Comparison of ENCODE assay signal across 21 cellular contexts in the genomic region with DNA sequence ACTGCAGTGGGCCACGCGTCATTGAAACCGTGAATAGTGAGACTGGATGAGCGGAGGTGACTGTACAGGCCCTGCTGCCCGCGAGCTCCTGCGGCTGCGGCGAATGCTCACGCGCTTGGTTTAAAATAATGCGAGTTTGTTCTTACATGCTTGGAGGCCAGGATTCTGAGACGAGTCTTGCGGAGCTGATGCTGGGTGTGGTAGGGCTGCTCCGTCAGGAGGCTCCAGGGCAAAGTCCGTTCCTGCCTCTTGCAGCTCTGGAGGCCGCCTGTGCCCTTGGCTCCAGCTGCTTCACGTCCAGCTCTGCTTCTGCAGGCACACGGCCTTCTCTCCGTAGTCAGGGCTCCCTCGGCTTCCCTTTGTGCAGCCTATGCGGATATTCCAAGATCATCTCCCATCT. TPM values are rescaled to one million over a fixed set of nuclear protein-coding genes. Genes with fewer than 3 reads are reported as not detected.
A peak's percentile ranks its signal among the peaks of the same experiment; 100 is the strongest.
DNase-seq lines count a peak whose midpoint lies in the region; ATAC-seq, FAIRE-seq and TF ChIP-seq lines count a peak whose summit lies in the region.
"Had no signal": no experiment of that assay in that cellular context is flagged by ENCODE, and none has a peak within 500 bp of the region (broad histone marks: within the 10 kb centered on the region; RNA-seq: fewer than 3 reads in every experiment).

No MANE protein-coding gene starts in this region.

- H3K9me3 ChIP-seq in small intestine (ENCODE audit: control insufficient read depth, low read depth) (no peaks in the 10 kb centered on the region), tibial nerve (no peaks in the 10 kb centered on the region)
- H3K9me3 ChIP-seq: vagina had no signal

- POLR2A ChIA-PET in activated CD8-positive, alpha-beta T cell treated with anti-CD3 and anti-CD28 coated beads for 36 hours (lab: Charles Lee) = interaction anchor here (1.2 to 1.6 kb wide), 3 partner anchors 10 to 245 kb away, joined by 3 to 4 read pairs (median 3); no protein-coding TSS in a partner anchor
- POLR2A ChIA-PET in activated CD8-positive, alpha-beta T cell treated with anti-CD3 and anti-CD28 coated beads, Interleukin-2, amount 10 ng/mL, durations not matched to agents 7 days and 5 days (lab: Charles Lee) = interaction anchor here (1.4 kb wide), 1 partner anchor 9 kb away, joined by 3 read pairs; a partner anchor contains a TSS

- TF ChIP-seq CTCF in activated CD8-positive, alpha-beta T cell treated with anti-CD3 and anti-CD28 coated beads for 36 hours (IDR thresholded peaks at IDR 0.05) = no peak
- TF ChIP-seq CTCF in tibial nerve (IDR thresholded peaks at IDR 0.05) = no peak

- H3K4me1 Mint-ChIP-seq in activated CD8-positive, alpha-beta T cell treated with anti-CD3 and anti-CD28 coated beads for 36 hours (ENCODE audit: low read depth) = peaks cover 38% of the 10 kb centered on the region
- H3K4me1 Mint-ChIP-seq in activated CD8-positive, alpha-beta T cell treated with anti-CD3 and anti-CD28 coated beads, Interleukin-2, amount 10 ng/mL, durations not matched to agents 7 days and 5 days (ENCODE audit: low read depth) = peaks cover 47% of the 10 kb centered on the region
- H3K4me1 Mint-ChIP-seq in IgD-negative memory B cell (peaks cover 20 to 24% (median 23%) of the 10 kb centered on the region in 3 donors), immature natural killer cell (peaks cover 28 to 35% of the 10 kb centered on the region in 2 donors)

- CTCF ChIA-PET in activated CD8-positive, alpha-beta T cell treated with anti-CD3 and anti-CD28 coated beads for 36 hours (lab: Charles Lee) = no interaction called here
- CTCF ChIA-PET in activated CD8-positive, alpha-beta T cell treated with anti-CD3 and anti-CD28 coated beads, Interleukin-2, amount 10 ng/mL, durations not matched to agents 7 days and 5 days (lab: Charles Lee) = no interaction called here

- no peaks in the 10 kb centered on the region for H3K9me3 Mint-ChIP-seq in activated CD8-positive, alpha-beta T cell treated with anti-CD3 and anti-CD28 coated beads for 36 hours
- H3K9me3 Mint-ChIP-seq in activated CD8-positive, alpha-beta T cell treated with anti-CD3 and anti-CD28 coated beads, Interleukin-2, amount 10 ng/mL, durations not matched to agents 7 days and 5 days (ENCODE audit: insufficient read depth) = no peaks in the 10 kb centered on the region
- H3K9me3 Mint-ChIP-seq in IgD-negative memory B cell (no peaks in the 10 kb centered on the region), immature natural killer cell (no peaks in the 10 kb centered on the region)
- H3K9me3 Mint-ChIP-seq: activated CD4-positive, alpha-beta memory T cell treated with anti-CD3 and anti-CD28 coated beads for 36 hours had no signal

- H3K27me3 ChIP-seq in small intestine (ENCODE audit: control insufficient read depth in 2 of 2, insufficient read depth in 2 of 2, low read length in 2 of 2) (no peaks in the 10 kb centered on the region), tibial nerve (no peaks in the 10 kb centered on the region)
- H3K27me3 ChIP-seq: brain microvascular endothelial cell, vagina had no signal

- H3K4me3 Mint-ChIP-seq in activated CD8-positive, alpha-beta T cell treated with anti-CD3 and anti-CD28 coated beads for 36 hours = no peak overlapping the region
- H3K4me3 Mint-ChIP-seq in activated CD8-positive, alpha-beta T cell treated with anti-CD3 and anti-CD28 coated beads, Interleukin-2, amount 10 ng/mL, durations not matched to agents 7 days and 5 days = no peak overlapping the region
- H3K4me3 Mint-ChIP-seq in IgD-negative memory B cell (peak overlapping the region in 1 of 4 donors; percentile 28), immature natural killer cell (no peak overlapping the region)
- H3K4me3 Mint-ChIP-seq: activated CD4-positive, alpha-beta memory T cell treated with anti-CD3 and anti-CD28 coated beads for 36 hours had no signal

- peaks cover 54% of the 10 kb centered on the region for H3K36me3 Mint-ChIP-seq in activated CD8-positive, alpha-beta T cell treated with anti-CD3 and anti-CD28 coated beads for 36 hours (ENCODE audit: low read depth)
- H3K36me3 Mint-ChIP-seq in activated CD8-positive, alpha-beta T cell treated with anti-CD3 and anti-CD28 coated beads, Interleukin-2, amount 10 ng/mL, durations not matched to agents 7 days and 5 days (ENCODE audit: low read depth) = peaks cover 62% of the 10 kb centered on the region
- H3K36me3 Mint-ChIP-seq in IgD-negative memory B cell (peaks cover 7% of the 10 kb centered on the region), immature natural killer cell (peaks cover 5 to 28% (median 12%) of the 10 kb centered on the region in 3 donors)

- TF ChIP-seq EP300 in tibial nerve (IDR thresholded peaks at IDR 0.05) = no peak

- no peak for FAIRE-seq in small intestine (lab: Jason Lieb, UNC)
- FAIRE-seq: colon, K562 had no signal

- H3K36me3 ChIP-seq in small intestine (ENCODE audit: control insufficient read depth in 2 of 2, insufficient read depth in 2 of 2, low read length in 2 of 2) (peaks cover 3 to 12% of the 10 kb centered on the region in 2 donors), tibial nerve (peaks cover 0 to 93% (median 26%) of the 10 kb centered on the region in 3 donors)

- H3K27ac Mint-ChIP-seq in activated CD8-positive, alpha-beta T cell treated with anti-CD3 and anti-CD28 coated beads for 36 hours = peak overlapping the region; percentile 11
- H3K27ac Mint-ChIP-seq in activated CD8-positive, alpha-beta T cell treated with anti-CD3 and anti-CD28 coated beads, Interleukin-2, amount 10 ng/mL, durations not matched to agents 7 days and 5 days = no peak overlapping the region
- peak overlapping the region in 2 of 3 donors; percentile 27 to 37 for H3K27ac Mint-ChIP-seq in IgD-negative memory B cell
- H3K27ac Mint-ChIP-seq in immature natural killer cell = peak overlapping the region in 5 of 6 donors; percentile 21 to 64 (median 57)
- H3K27ac Mint-ChIP-seq: activated CD4-positive, alpha-beta memory T cell treated with anti-CD3 and anti-CD28 coated beads for 36 hours had no signal

- 20 to 76% (median 34%) methylated on average over 22 of the region's 22 CpGs for WGBS in small intestine, 3 donors
- WGBS in tibial nerve, 2 donors = 92 to 94% methylated on average over 22 of the region's 22 CpGs

- no peak for ATAC-seq in activated CD8-positive, alpha-beta T cell treated with anti-CD3 and anti-CD28 coated beads for 36 hours
- ATAC-seq in activated CD8-positive, alpha-beta T cell treated with anti-CD3 and anti-CD28 coated beads, Interleukin-2, amount 10 ng/mL, durations not matched to agents 7 days and 5 days = no peak
- no peak for ATAC-seq in HG03521 (IDR thresholded peaks at IDR 0.05; ENCODE audit: unreplicated experiment)
- ATAC-seq: K562 had no signal

- H3K4me1 ChIP-seq in small intestine (ENCODE audit: control insufficient read depth in 2 of 2, insufficient read depth in 1 of 2, low read depth in 1 of 2, low read length in 1 of 2) (peaks cover 4 to 26% of the 10 kb centered on the region in 2 donors), tibial nerve (peaks cover 0 to 10% (median 3%) of the 10 kb centered on the region in 4 donors)
- H3K4me1 ChIP-seq: vagina had no signal

- intact Hi-C loops in activated CD8-positive, alpha-beta T cell treated with anti-CD3 and anti-CD28 coated beads for 36 hours (cut with micrococcal nuclease) = no loop called here

- H3K4me3 ChIP-seq in small intestine (ENCODE audit: low read depth in 1 of 2, low read length in 2 of 2) (no peak overlapping the region), tibial nerve (no peak overlapping the region)
- H3K4me3 ChIP-seq: GM23248, K562, vagina had no signal

- no peaks in the 10 kb centered on the region for H3K27me3 Mint-ChIP-seq in activated CD8-positive, alpha-beta T cell treated with anti-CD3 and anti-CD28 coated beads for 36 hours
- no peaks in the 10 kb centered on the region for H3K27me3 Mint-ChIP-seq in activated CD8-positive, alpha-beta T cell treated with anti-CD3 and anti-CD28 coated beads, Interleukin-2, amount 10 ng/mL, durations not matched to agents 7 days and 5 days (ENCODE audit: low read depth)
- H3K27me3 Mint-ChIP-seq in IgD-negative memory B cell = no peaks in the 10 kb centered on the region
- H3K27me3 Mint-ChIP-seq in immature natural killer cell (ENCODE audit: low read depth in 3 of 3) = peaks cover 8 to 24% (median 19%) of the 10 kb centered on the region in 3 donors
- H3K27me3 Mint-ChIP-seq: activated CD4-positive, alpha-beta memory T cell treated with anti-CD3 and anti-CD28 coated beads for 36 hours had no signal

- H3K27ac ChIP-seq in small intestine (ENCODE audit: low read depth in 1 of 2, low read length in 1 of 2) = peak overlapping the region; percentile 89
- H3K27ac ChIP-seq in tibial nerve = peak overlapping the region in 1 of 4 donors; percentile 17
- H3K27ac ChIP-seq: brain microvascular endothelial cell, GM23248, vagina had no signal

- no peak for TF ChIP-seq POLR2A in tibial nerve (IDR thresholded peaks at IDR 0.05)

- DNase-seq in activated CD8-positive, alpha-beta T cell treated with anti-CD3 and anti-CD28 coated beads for 36 hours = no peak
- DNase-seq in activated CD8-positive, alpha-beta T cell treated with anti-CD3 and anti-CD28 coated beads, Interleukin-2, amount 10 ng/mL, durations not matched to agents 7 days and 5 days = no peak
- DNase-seq in immature natural killer cell (no peak), small intestine (peak; percentile 95), tibial nerve (ENCODE audit: low spot score in 2 of 2) (no peak), iPS-NIHi11 (ENCODE audit: low spot score) (no peak)
- DNase-seq: activated CD4-positive, alpha-beta memory T cell treated with anti-CD3 and anti-CD28 coated beads for 36 hours; activated T-cell treated with anti-CD3 and anti-CD28 coated beads, Interleukin-2, amount 50 U/mL, for 48 hours; brain microvascular endothelial cell; GM23248; NCI-H146; NCI-H2171 treated with DMSO at 0.1 percent for 48 hours; NCI-H69; nucleus accumbens; SHP77 treated with DMSO at 0.1 percent for 48 hours; stimulated activated CD8-positive, alpha-beta memory T cell treated with anti-CD3 and anti-CD28 coated beads, Interleukin-4, amount 100 ng/mL, for 48 hours had no signal

RNA-seq across cellular contexts. Expression of a gene that starts 9.5 kb away (rescaled TPM):
- total RNA-seq in activated CD8-positive, alpha-beta T cell treated with anti-CD3 and anti-CD28 coated beads for 36 hours = 10 to 100 TPM; 44.6 to 45.9 TPM
- total RNA-seq in activated CD8-positive, alpha-beta T cell treated with anti-CD3 and anti-CD28 coated beads, Interleukin-2, amount 10 ng/mL, durations not matched to agents 7 days and 5 days = 10 to 100 TPM; 38.6 to 45.1 TPM
- polyA plus RNA-seq in IgD-negative memory B cell (53.9 TPM), immature natural killer cell (10 to 100 TPM; 22.7 to 27.7 (median 24.1) TPM), small intestine (10 to 100 TPM; 49.2 to 93.7 (median 68.1) TPM)
- total RNA-seq in tibial nerve = 10 to 100 TPM; 29.9 to 48.0 (median 40.3) TPM
